28 cellular contexts compared by ENCODE assay signal in genomic region chr10:120972259-120972658, GRCh38.
"Had no signal": no experiment of that assay in that cellular context is flagged by ENCODE, and none has a peak within 500 bp of the region (broad histone marks: within the 10 kb centered on the region; RNA-seq: fewer than 3 reads in every experiment).

No MANE protein-coding gene starts in this region.

- H3K27ac Mint-ChIP-seq: neural progenitor cell; stimulated activated effector memory CD8-positive, alpha-beta T cell treated with anti-CD3 and anti-CD28 coated beads, Interleukin-12 subunit alpha, Interleukin-12 subunit beta, amount 100 ng/mL, for 72 hours; stimulated activated naive B cell treated with anti-CD40 and anti-IgM and Interleukin-4, amounts not matched to agents 10 μg/mL and 1 μg/mL and 100 μg/mL, for 72 hours; stimulated activated naive CD8-positive, alpha-beta T cell treated with anti-CD3 and anti-CD28 coated beads, Interleukin-15, Interleukin-2, amounts not matched to agents 100 ng/mL and 50 ng/mL, for 24 hours had no signal

- H3K4me1 ChIP-seq: neural progenitor cell, parathyroid adenoma, psoas muscle, right lobe of liver, sigmoid colon, stomach, thyroid gland, tibial nerve, vagina had no signal

- H3K36me3 Mint-ChIP-seq: stimulated activated effector memory CD8-positive, alpha-beta T cell treated with anti-CD3 and anti-CD28 coated beads, Interleukin-12 subunit alpha, Interleukin-12 subunit beta, amount 100 ng/mL, for 72 hours; stimulated activated naive B cell treated with anti-CD40 and anti-IgM and Interleukin-4, amounts not matched to agents 10 μg/mL and 1 μg/mL and 100 μg/mL, for 72 hours had no signal

- H3K27me3 ChIP-seq: ovary, right lobe of liver, sigmoid colon, thyroid gland, upper lobe of left lung, vagina had no signal

- FAIRE-seq: small intestine, urothelium cell line had no signal

- H3K4me1 Mint-ChIP-seq: neural progenitor cell; stimulated activated effector memory CD8-positive, alpha-beta T cell treated with anti-CD3 and anti-CD28 coated beads, Interleukin-12 subunit alpha, Interleukin-12 subunit beta, amount 100 ng/mL, for 72 hours; stimulated activated naive B cell treated with anti-CD40 and anti-IgM and Interleukin-4, amounts not matched to agents 10 μg/mL and 1 μg/mL and 100 μg/mL, for 72 hours had no signal

- H3K79me2 ChIP-seq: parathyroid adenoma had no signal

- DNase-seq: occipital lobe; ovary; posterior cingulate gyrus; psoas muscle; right cardiac atrium; right lobe of liver; sigmoid colon; small intestine; stimulated activated CD4-positive, alpha-beta T cell treated with anti-CD3 and anti-CD28 coated beads, Interleukin-15, amount 100 ng/mL, for 24 hours; stimulated activated CD4-positive, alpha-beta T cell treated with anti-CD3 and anti-CD28 coated beads, Interleukin-2, amount 100 ng/mL, for 24 hours; stimulated activated CD4-positive, alpha-beta T cell treated with anti-CD3 and anti-CD28 coated beads, Interleukin-2, amount 100 ng/mL, for 48 hours; stimulated activated CD4-positive, alpha-beta T cell treated with anti-CD3 and anti-CD28 coated beads, Interleukin-4, amount 100 ng/mL, for 24 hours; stimulated activated naive B cell treated with anti-CD40 and anti-IgM and Interleukin-4, amounts not matched to agents 10 μg/mL and 1 μg/mL and 100 μg/mL, for 72 hours; stimulated activated naive CD4-positive, alpha-beta T cell treated with Interleukin-2 at 50 U/mL for 16 hours; stomach; thyroid gland; trophoblast cell; upper lobe of left lung had no signal

- H3K4me2 ChIP-seq: neural progenitor cell had no signal

- H3K9me3 Mint-ChIP-seq: stimulated activated effector memory CD8-positive, alpha-beta T cell treated with anti-CD3 and anti-CD28 coated beads, Interleukin-12 subunit alpha, Interleukin-12 subunit beta, amount 100 ng/mL, for 72 hours had no signal

- H3K9me3 ChIP-seq: right lobe of liver, thyroid gland, vagina had no signal

- H3K36me3 ChIP-seq: neural progenitor cell, ovary, right lobe of liver, sigmoid colon, stomach, thoracic aorta, thyroid gland, tibial nerve, upper lobe of left lung, vagina had no signal

- H3K27me3 Mint-ChIP-seq: progenitor cell of endocrine pancreas had no signal

- H3K4me3 ChIP-seq: neural progenitor cell, ovary, psoas muscle, right lobe of liver, sigmoid colon, stomach, thoracic aorta, thyroid gland, tibial nerve, upper lobe of left lung, vagina had no signal

- H3K27ac ChIP-seq: neural progenitor cell, ovary, parathyroid adenoma, psoas muscle, right lobe of liver, sigmoid colon, stomach, thoracic aorta, thyroid gland, tibial nerve, vagina had no signal

- H2AFZ ChIP-seq: neural progenitor cell, parathyroid adenoma had no signal

- H3K4me3 Mint-ChIP-seq: nephron; neural progenitor cell; stimulated activated effector memory CD8-positive, alpha-beta T cell treated with anti-CD3 and anti-CD28 coated beads, Interleukin-12 subunit alpha, Interleukin-12 subunit beta, amount 100 ng/mL, for 72 hours; stimulated activated naive B cell treated with anti-CD40 and anti-IgM and Interleukin-4, amounts not matched to agents 10 μg/mL and 1 μg/mL and 100 μg/mL, for 72 hours; stimulated activated naive CD8-positive, alpha-beta T cell treated with anti-CD3 and anti-CD28 coated beads, Interleukin-15, Interleukin-2, amounts not matched to agents 100 ng/mL and 50 ng/mL, for 24 hours had no signal
